ENCODE assay signal across 9 cellular contexts in the genomic region with DNA sequence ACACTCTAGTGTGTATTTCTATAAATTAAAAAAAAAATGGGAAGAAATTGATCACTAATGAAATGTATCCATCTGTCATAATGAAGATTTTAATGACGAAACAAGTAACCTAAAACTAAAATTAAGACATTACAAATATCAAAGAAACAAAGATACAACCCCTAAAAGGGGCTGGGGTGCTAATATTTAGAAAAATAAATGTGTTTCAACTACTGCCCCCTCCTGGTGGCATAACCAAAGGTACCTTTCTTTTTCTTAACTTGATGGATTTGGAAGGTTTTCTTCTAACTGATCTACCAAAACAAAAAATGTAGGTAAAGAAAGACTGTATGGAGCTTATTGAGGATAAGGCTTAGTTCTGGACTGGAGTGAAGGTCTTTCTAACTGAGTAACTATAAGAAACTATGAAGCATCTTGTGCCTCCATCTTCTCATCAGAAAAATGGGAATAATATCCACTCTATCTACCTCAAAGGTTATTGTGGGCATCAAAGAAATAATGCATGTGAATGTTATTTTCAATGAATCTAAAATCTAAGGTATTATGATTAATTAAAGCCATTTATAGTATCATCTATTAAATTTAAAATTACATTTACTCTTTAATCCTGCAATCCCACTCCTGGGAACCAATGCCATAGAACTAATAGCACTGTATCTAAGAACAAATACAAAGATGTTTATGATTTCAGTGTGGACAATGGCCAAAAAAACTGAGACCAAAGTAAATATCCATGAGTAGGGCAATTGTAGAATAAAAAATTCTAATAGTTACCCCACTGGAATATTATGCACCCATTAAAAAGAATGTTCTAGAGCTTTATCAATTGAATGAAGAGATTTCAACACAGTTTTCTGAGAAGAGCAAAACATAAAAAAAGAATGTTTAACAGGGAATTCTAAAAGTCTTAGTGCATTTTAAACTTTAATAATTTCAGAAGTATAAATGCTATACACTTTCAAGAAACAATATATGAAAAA.
DNase-seq lines count a peak whose midpoint lies in the region; ATAC-seq, FAIRE-seq and TF ChIP-seq lines count a peak whose summit lies in the region.
"Had no signal": no experiment of that assay in that cellular context is flagged by ENCODE, and none has a peak within 500 bp of the region (broad histone marks: within the 10 kb centered on the region; RNA-seq: fewer than 3 reads in every experiment).

No MANE protein-coding gene starts in this region.

- H3K27ac ChIP-seq in astrocyte (ENCODE audit: low read depth, low read length) (no peak overlapping the region), suprapubic skin (no peak overlapping the region)
- H3K27ac ChIP-seq: coronary artery had no signal

- H3K4me3 Mint-ChIP-seq in Calu3 (ENCODE audit: low read depth, unreplicated experiment), result no peak overlapping the region
- H3K4me3 Mint-ChIP-seq in IgD-negative memory B cell, result peak overlapping the region in 3 of 4 donors; percentile 24 to 87 (median 87)
- no peak overlapping the region for H3K4me3 Mint-ChIP-seq in astrocyte (ENCODE audit: unreplicated experiment)
- H3K4me3 Mint-ChIP-seq in naive B cell, result peak overlapping the region in 7 of 8 donors; percentile 70 to 83 (median 74)

- H3K9me3 ChIP-seq in astrocyte (ENCODE audit: insufficient read depth, low read depth, low read length) (no peaks in the 10 kb centered on the region), suprapubic skin (no peaks in the 10 kb centered on the region)

- H3K9ac ChIP-seq in astrocyte (ENCODE audit: low read length), result no peak overlapping the region

- intact Hi-C loops in Calu3 (cut with micrococcal nuclease; ENCODE audit: unreplicated experiment), result loop anchor here (10.0 kb wide), 2 partner anchors 215 to 235 kb away; no protein-coding TSS in a partner anchor

- H3K9me3 Mint-ChIP-seq in Calu3 (ENCODE audit: low read depth, unreplicated experiment), result no peaks in the 10 kb centered on the region
- H3K9me3 Mint-ChIP-seq in IgD-negative memory B cell, result no peaks in the 10 kb centered on the region
- no peaks in the 10 kb centered on the region for H3K9me3 Mint-ChIP-seq in astrocyte (ENCODE audit: unreplicated experiment)
- peaks cover 0 to 2% (median 0%) of the 10 kb centered on the region in 7 donors for H3K9me3 Mint-ChIP-seq in naive B cell

- H3K27me3 Mint-ChIP-seq in Calu3 (ENCODE audit: unreplicated experiment) (no peaks in the 10 kb centered on the region), IgD-negative memory B cell (no peaks in the 10 kb centered on the region), astrocyte (ENCODE audit: low read depth, unreplicated experiment) (no peaks in the 10 kb centered on the region), naive B cell (no peaks in the 10 kb centered on the region)

- DNase-seq in Calu3 (no peak), astrocyte (ENCODE audit: low read depth) (no peak), naive B cell (no peak), suprapubic skin (ENCODE audit: low spot score in 2 of 2) (no peak), medulla oblongata (ENCODE audit: extremely low spot score) (no peak), NCI-H1417 treated with DMSO at 0.1 percent for 48 hours (lab: John Stamatoyannopoulos, UW) (no peak)
- DNase-seq: T1000 had no signal

- no peak overlapping the region for H2AFZ ChIP-seq in astrocyte (ENCODE audit: low read depth, low read length)

- CTCF ChIA-PET in Calu3 (lab: Charles Lee), result interaction anchor here (0.6 kb wide), 1 partner anchor 60 kb away, joined by 3 read pairs; no protein-coding TSS in a partner anchor

- H3K36me3 ChIP-seq in astrocyte (ENCODE audit: insufficient read depth, low read length) (no peaks in the 10 kb centered on the region), suprapubic skin (no peaks in the 10 kb centered on the region)

- no peak for FAIRE-seq in astrocyte (lab: Jason Lieb, UNC)

- no TSS peak for BruUV-seq in Calu3 (replicated peaks; lab: Mats Ljungman, UMichigan)

- TF ChIP-seq CTCF in Calu3 (IDR thresholded peaks at IDR 0.05; ENCODE audit: unreplicated experiment) (peak; percentile 45), astrocyte (IDR thresholded peaks at IDR 0.05; ENCODE audit: insufficient read depth, low read depth, low read length) (peak; percentile 45), suprapubic skin (IDR thresholded peaks at IDR 0.05) (no peak)

- ATAC-seq in naive B cell (ENCODE audit: low read depth in 2 of 2), result no peak

- no peaks in the 10 kb centered on the region for H3K36me3 Mint-ChIP-seq in Calu3 (ENCODE audit: insufficient read depth, unreplicated experiment)
- peaks cover 6% of the 10 kb centered on the region for H3K36me3 Mint-ChIP-seq in IgD-negative memory B cell
- peaks cover 2% of the 10 kb centered on the region for H3K36me3 Mint-ChIP-seq in astrocyte (ENCODE audit: low read depth, unreplicated experiment)
- peaks cover 19 to 23% of the 10 kb centered on the region in 2 donors for H3K36me3 Mint-ChIP-seq in naive B cell

- H3K27ac Mint-ChIP-seq in Calu3 (ENCODE audit: unreplicated experiment) (no peak overlapping the region), IgD-negative memory B cell (peak overlapping the region; percentile 54 to 76 (median 67)), astrocyte (ENCODE audit: unreplicated experiment) (no peak overlapping the region), naive B cell (peak overlapping the region in 5 of 6 donors; percentile 2 to 94 (median 53))

- WGBS in suprapubic skin, result 97% methylated on average over 1 of the region's 1 CpG

- H3K4me3 ChIP-seq in astrocyte (ENCODE audit: insufficient read depth, low read depth, low read length) (no peak overlapping the region), suprapubic skin (no peak overlapping the region)

- no peaks in the 10 kb centered on the region for H3K27me3 ChIP-seq in astrocyte (ENCODE audit: insufficient read depth, low read length)
- H3K27me3 ChIP-seq in suprapubic skin, result no peaks in the 10 kb centered on the region

- H3K79me2 ChIP-seq in astrocyte (ENCODE audit: insufficient read depth, low read length), result no peaks in the 10 kb centered on the region

- H3K4me2 ChIP-seq in astrocyte (ENCODE audit: low read length), result no peak overlapping the region

- TF ChIP-seq POLR2A in suprapubic skin (IDR thresholded peaks at IDR 0.05), result no peak

- H4K20me1 ChIP-seq in astrocyte (ENCODE audit: insufficient read depth, low read length), result no peaks in the 10 kb centered on the region

- H3K4me1 Mint-ChIP-seq in Calu3 (ENCODE audit: low read depth, unreplicated experiment) (peaks cover 25% of the 10 kb centered on the region), IgD-negative memory B cell (peaks cover 55 to 65% (median 56%) of the 10 kb centered on the region in 3 donors), astrocyte (ENCODE audit: low read depth, unreplicated experiment) (peaks cover 33% of the 10 kb centered on the region), naive B cell (peaks cover 68 to 83% (median 74%) of the 10 kb centered on the region in 3 donors)

- no peak for TF ChIP-seq EP300 in suprapubic skin (IDR thresholded peaks at IDR 0.05)

- H3K4me1 ChIP-seq in astrocyte (ENCODE audit: insufficient read depth, low read length) (peaks cover 2% of the 10 kb centered on the region), suprapubic skin (peaks cover 26% of the 10 kb centered on the region)

Comparison
In these comparisons a context has a peak if more than half of its experiments do, and no peak if none do; other contexts are left out.
1. H3K27ac Mint-ChIP-seq: peak in IgD-negative memory B cell (3 of 3) and naive B cell (5 of 6); none in Calu3 (single experiment) and astrocyte (single experiment).
2. H3K4me3 Mint-ChIP-seq: peak in IgD-negative memory B cell (3 of 4) and naive B cell (7 of 8); none in Calu3 (single experiment) and astrocyte (single experiment).
3. CTCF ChIP-seq: peak in Calu3 (single experiment) and astrocyte (single experiment); none in suprapubic skin (0 of 2).